Comparison of ENCODE assay signal across 17 cellular contexts in the genomic region with DNA sequence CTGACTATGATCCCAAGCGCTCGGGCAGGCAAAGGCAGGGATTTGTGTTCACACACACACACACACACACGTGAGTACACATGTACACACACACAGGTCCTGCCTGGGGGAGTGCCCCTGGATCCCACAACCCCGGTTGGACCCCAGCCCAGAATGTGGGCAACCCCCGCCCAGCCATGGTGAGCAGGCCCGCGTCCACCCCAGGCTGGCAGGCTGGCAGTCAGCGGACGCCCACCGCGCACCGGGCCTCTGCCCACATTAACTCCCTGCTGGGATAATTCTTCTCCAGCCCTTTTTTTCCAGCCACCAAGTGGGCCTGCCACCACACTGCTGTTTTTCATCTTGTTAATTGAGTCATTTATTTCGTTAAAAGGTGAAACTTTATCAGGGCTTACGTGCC.
"Had no signal": no experiment of that assay in that cellular context is flagged by ENCODE, and none has a peak within 500 bp of the region (broad histone marks: within the 10 kb centered on the region; RNA-seq: fewer than 3 reads in every experiment).

No MANE protein-coding gene starts in this region.

- DNase-seq: dorsolateral prefrontal cortex; effector CD8-positive, alpha-beta T cell; foreskin melanocyte; heart left ventricle; hippocampal formation; islet precursor cell; left lung; right lobe of liver; stimulated activated CD4-positive, alpha-beta T cell treated with anti-CD3 and anti-CD28 coated beads, Interleukin-4, amount 100 ng/mL, for 24 hours; tibial artery; upper lobe of left lung; uterus had no signal

- H3K4me1 Mint-ChIP-seq: memory B cell; mesothelial cell of epicardium; nephron; stimulated activated memory B cell treated with anti-CD40 and anti-IgM and Interleukin-4, amounts not matched to agents 10 μg/mL and 1 μg/mL and 100 μg/mL, for 72 hours had no signal

- ATAC-seq: heart left ventricle; left lung; stimulated activated memory B cell treated with anti-CD40 and anti-IgM and Interleukin-4, amounts not matched to agents 10 μg/mL and 1 μg/mL and 100 μg/mL, for 72 hours had no signal

- H3K9me3 Mint-ChIP-seq: stimulated activated naive CD8-positive, alpha-beta T cell treated with anti-CD3 and anti-CD28 coated beads, Interleukin-15, Interleukin-2, amounts not matched to agents 100 ng/mL and 50 ng/mL, for 24 hours had no signal

- H3K36me3 Mint-ChIP-seq: memory B cell; mesothelial cell of epicardium; stimulated activated memory B cell treated with anti-CD40 and anti-IgM and Interleukin-4, amounts not matched to agents 10 μg/mL and 1 μg/mL and 100 μg/mL, for 72 hours had no signal

- H3K27ac Mint-ChIP-seq: memory B cell; mesothelial cell of epicardium; nephron; stimulated activated memory B cell treated with anti-CD40 and anti-IgM and Interleukin-4, amounts not matched to agents 10 μg/mL and 1 μg/mL and 100 μg/mL, for 72 hours; stimulated activated naive CD8-positive, alpha-beta T cell treated with anti-CD3 and anti-CD28 coated beads, Interleukin-15, Interleukin-2, amounts not matched to agents 100 ng/mL and 50 ng/mL, for 24 hours had no signal

- H3K27me3 Mint-ChIP-seq: memory B cell; stimulated activated memory B cell treated with anti-CD40 and anti-IgM and Interleukin-4, amounts not matched to agents 10 μg/mL and 1 μg/mL and 100 μg/mL, for 72 hours; stimulated activated naive CD8-positive, alpha-beta T cell treated with anti-CD3 and anti-CD28 coated beads, Interleukin-15, Interleukin-2, amounts not matched to agents 100 ng/mL and 50 ng/mL, for 24 hours had no signal

- H3K4me3 Mint-ChIP-seq: memory B cell; mesothelial cell of epicardium; nephron; stimulated activated memory B cell treated with anti-CD40 and anti-IgM and Interleukin-4, amounts not matched to agents 10 μg/mL and 1 μg/mL and 100 μg/mL, for 72 hours; stimulated activated naive CD8-positive, alpha-beta T cell treated with anti-CD3 and anti-CD28 coated beads, Interleukin-15, Interleukin-2, amounts not matched to agents 100 ng/mL and 50 ng/mL, for 24 hours had no signal
